20 cellular contexts compared by ENCODE assay signal in the genomic region with DNA sequence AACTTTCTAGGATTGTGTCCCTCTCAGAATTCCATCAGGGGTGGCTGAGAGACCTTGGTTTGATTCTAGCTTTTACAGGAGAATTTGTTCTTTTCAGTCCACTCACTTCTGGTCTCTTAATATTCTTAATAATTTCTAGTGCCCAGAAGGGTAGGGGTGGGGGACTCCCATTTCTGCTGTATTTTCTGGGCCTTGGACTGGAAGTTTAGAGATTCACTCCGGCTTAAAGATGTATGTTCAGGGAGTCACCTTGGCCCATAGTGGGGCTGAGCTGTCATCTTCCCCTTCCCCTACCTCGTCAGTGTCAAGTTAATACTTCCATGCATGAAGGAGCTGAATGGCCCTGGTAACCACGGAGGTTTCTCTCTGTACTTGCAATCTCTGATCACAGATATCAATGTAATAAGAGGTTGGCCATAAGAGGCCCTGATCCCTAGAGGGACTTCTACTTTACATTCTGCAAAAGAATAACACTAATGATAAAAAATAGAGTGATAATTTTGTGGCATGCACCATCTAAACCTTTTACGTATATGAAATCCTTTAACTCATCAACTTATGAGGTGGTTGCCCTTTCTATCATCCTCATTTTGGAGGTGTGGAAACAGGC. TPM values are rescaled to one million over a fixed set of nuclear protein-coding genes. Genes with fewer than 3 reads are reported as not detected.
DNase-seq lines count a peak whose midpoint lies in the region; ATAC-seq, FAIRE-seq and TF ChIP-seq lines count a peak whose summit lies in the region.
"Had no signal": no experiment of that assay in that cellular context is flagged by ENCODE, and none has a peak within 500 bp of the region (broad histone marks: within the 10 kb centered on the region; RNA-seq: fewer than 3 reads in every experiment).

No MANE protein-coding gene starts in this region.

- CTCF ChIA-PET in A549 (lab: Yijun Ruan, JAX): interaction anchor here (0.9 to 15.3 kb wide), 15 partner anchors 13 to 696 kb away, joined by 3 to 387 read pairs (median 6); partner anchors contain the start of gene KRT83
- CTCF ChIA-PET in HCT116 (lab: Charles Lee): interaction anchor here (0.9 to 1.7 kb wide), 5 partner anchors 12 to 595 kb away, joined by 3 to 7 read pairs (median 4); no protein-coding TSS in a partner anchor

- H3K9me2 ChIP-seq in HCT116 (ENCODE audit: insufficient read depth): no peaks in the 10 kb centered on the region

- peaks cover 3% of the 10 kb centered on the region for H3K9me3 Mint-ChIP-seq in astrocyte (ENCODE audit: unreplicated experiment)
- H3K9me3 Mint-ChIP-seq in activated T-helper 1 cell treated with anti-CD3 and anti-CD28 coated beads, Interleukin-12 subunit alpha, Interleukin-12 subunit beta, Interleukin-2, Interleukin-4 antibody, amounts not matched to agents 30 ng/mL and 10 ng/mL and 1 ng/mL, durations not matched to agents 14 hours and 24 hours and 36 hours: no peaks in the 10 kb centered on the region

- peaks cover 34% of the 10 kb centered on the region for H3K4me1 Mint-ChIP-seq in astrocyte (ENCODE audit: low read depth, unreplicated experiment)
- H3K4me1 Mint-ChIP-seq in activated T-helper 1 cell treated with anti-CD3 and anti-CD28 coated beads, Interleukin-12 subunit alpha, Interleukin-12 subunit beta, Interleukin-2, Interleukin-4 antibody, amounts not matched to agents 30 ng/mL and 10 ng/mL and 1 ng/mL, durations not matched to agents 14 hours and 24 hours and 36 hours (ENCODE audit: low read depth): peaks cover 9% of the 10 kb centered on the region

- H3K9ac ChIP-seq in HCT116 (ENCODE audit: low read length): peak overlapping the region; percentile 1; the same call in 1 of the 2 replicates
- no peak overlapping the region for H3K9ac ChIP-seq in astrocyte (ENCODE audit: low read length)

- WGBS in A549 (ENCODE audit: missing lambda C conversion rate): 6% methylated on average over 4 of the region's 4 CpGs
- 69 to 91% methylated on average over 4 of the region's 4 CpGs for WGBS in lower leg skin, 2 donors

- TF ChIP-seq EP300 in A549 (IDR thresholded peaks at IDR 0.05): no peak

- H3K27me3 ChIP-seq in HCT116 (ENCODE audit: insufficient read depth, low read length): no peaks in the 10 kb centered on the region
- H3K27me3 ChIP-seq in astrocyte (ENCODE audit: insufficient read depth, low read length): no peaks in the 10 kb centered on the region

- H3K4me3 ChIP-seq in A549 (peak overlapping the region; percentile 59; the same call in 1 of the 3 replicates), HCT116 (replicated peaks in 1 of 2; ENCODE audit: low read depth in 1 of 2, low read length in 2 of 2) (no peak overlapping the region), astrocyte (ENCODE audit: insufficient read depth, low read depth, low read length) (no peak overlapping the region), lower leg skin (ENCODE audit: low read depth, poor library complexity, severe bottlenecking) (no peak overlapping the region)

- no peak for ATAC-seq in A549
- no peak for ATAC-seq in HCT116

- H3K27ac Mint-ChIP-seq in astrocyte (ENCODE audit: unreplicated experiment): no peak overlapping the region
- no peak overlapping the region for H3K27ac Mint-ChIP-seq in activated T-helper 1 cell treated with anti-CD3 and anti-CD28 coated beads, Interleukin-12 subunit alpha, Interleukin-12 subunit beta, Interleukin-2, Interleukin-4 antibody, amounts not matched to agents 30 ng/mL and 10 ng/mL and 1 ng/mL, durations not matched to agents 14 hours and 24 hours and 36 hours
- H3K27ac Mint-ChIP-seq: CD4-positive, CD25-positive, alpha-beta regulatory T cell had no signal

- peak; percentile 55 for TF ChIP-seq POLR2A in A549 (IDR thresholded peaks at IDR 0.05; ENCODE audit: low read length)
- TF ChIP-seq POLR2A in HCT116 (IDR thresholded peaks at IDR 0.05; ENCODE audit: borderline replicate concordance, extremely low read depth, insufficient read depth, insufficient read length): no peak
- no peak for TF ChIP-seq POLR2A in lower leg skin (IDR thresholded peaks at IDR 0.05)

- H4K20me1 ChIP-seq in HCT116 (ENCODE audit: insufficient read depth) (no peaks in the 10 kb centered on the region), astrocyte (ENCODE audit: insufficient read depth, low read length) (no peaks in the 10 kb centered on the region)

- H3K27ac ChIP-seq in A549 (peak overlapping the region; percentile 96 to 100), HCT116 (ENCODE audit: low read depth, low read length) (no peak overlapping the region), astrocyte (ENCODE audit: low read depth, low read length) (peak overlapping the region; percentile 18)

- BruUV-seq in HCT116 (replicated peaks; lab: Mats Ljungman, UMichigan): no TSS peak

- H3K4me2 ChIP-seq in A549 (peak overlapping the region; percentile 94), HCT116 (ENCODE audit: low read length) (peak overlapping the region; percentile 27), astrocyte (ENCODE audit: low read length) (no peak overlapping the region)

- no peak overlapping the region for H2AFZ ChIP-seq in HCT116 (ENCODE audit: low read depth, low read length, poor library complexity, severe bottlenecking)
- no peak overlapping the region for H2AFZ ChIP-seq in astrocyte (ENCODE audit: low read depth, low read length)

- POLR2A ChIA-PET in A549 (lab: Yijun Ruan, JAX) (interaction anchor here (0.7 to 11.7 kb wide), 13 partner anchors 9 to 1251 kb away, joined by 3 to 383 read pairs (median 7); partner anchors contain the start of gene KRT80), HCT116 (lab: Charles Lee) (interaction anchor here (1.0 to 1.9 kb wide), 4 partner anchors 24 to 138 kb away, joined by 3 to 5 read pairs (median 4); no protein-coding TSS in a partner anchor)

- peaks cover 19% of the 10 kb centered on the region for H3K27me3 Mint-ChIP-seq in astrocyte (ENCODE audit: low read depth, unreplicated experiment)
- peaks cover 9% of the 10 kb centered on the region for H3K27me3 Mint-ChIP-seq in activated T-helper 1 cell treated with anti-CD3 and anti-CD28 coated beads, Interleukin-12 subunit alpha, Interleukin-12 subunit beta, Interleukin-2, Interleukin-4 antibody, amounts not matched to agents 30 ng/mL and 10 ng/mL and 1 ng/mL, durations not matched to agents 14 hours and 24 hours and 36 hours (ENCODE audit: insufficient read depth)

- no peaks in the 10 kb centered on the region for H3K9me3 ChIP-seq in A549
- no peaks in the 10 kb centered on the region for H3K9me3 ChIP-seq in HCT116 (ENCODE audit: control insufficient read depth in 1 of 2, insufficient read depth in 1 of 2, low read depth in 1 of 2, low read length in 2 of 2)
- no peaks in the 10 kb centered on the region for H3K9me3 ChIP-seq in astrocyte (ENCODE audit: insufficient read depth, low read depth, low read length)

- peaks cover 62% of the 10 kb centered on the region for H3K4me1 ChIP-seq in A549
- H3K4me1 ChIP-seq in HCT116 (ENCODE audit: control insufficient read depth in 1 of 2, insufficient read depth in 2 of 2, low read length in 2 of 2): peaks cover 44 to 73% of the 10 kb centered on the region in 2 experiments
- H3K4me1 ChIP-seq in astrocyte (ENCODE audit: insufficient read depth, low read length): peaks cover 34% of the 10 kb centered on the region

- peak; percentile 94 for FAIRE-seq in A549 (lab: Jason Lieb, UNC)
- FAIRE-seq in astrocyte (lab: Jason Lieb, UNC): no peak
- FAIRE-seq: GM19239 had no signal

- no peaks in the 10 kb centered on the region for H3K36me3 Mint-ChIP-seq in astrocyte (ENCODE audit: low read depth, unreplicated experiment)
- peaks cover 2% of the 10 kb centered on the region for H3K36me3 Mint-ChIP-seq in activated T-helper 1 cell treated with anti-CD3 and anti-CD28 coated beads, Interleukin-12 subunit alpha, Interleukin-12 subunit beta, Interleukin-2, Interleukin-4 antibody, amounts not matched to agents 30 ng/mL and 10 ng/mL and 1 ng/mL, durations not matched to agents 14 hours and 24 hours and 36 hours (ENCODE audit: low read depth)
- H3K36me3 Mint-ChIP-seq: CD4-positive, CD25-positive, alpha-beta regulatory T cell had no signal

- peak in 1 of 2 experiments; percentile 76 for DNase-seq in A549 (ENCODE audit: low read depth in 1 of 2, low spot score in 1 of 2)
- DNase-seq in HCT116 (ENCODE audit: low read depth, low spot score): no peak
- DNase-seq in astrocyte (ENCODE audit: low read depth): no peak
- DNase-seq in mesenteric fat pad (ENCODE audit: low spot score): peak; percentile 14
- no peak for DNase-seq in activated gamma-delta T cell (lab: John Stamatoyannopoulos, UW)
- no peak for DNase-seq in lower leg skin (ENCODE audit: low spot score in 2 of 2)
- DNase-seq in cortex of kidney (lab: John Stamatoyannopoulos, UW): no peak
- no peak for DNase-seq in activated T-helper 1 cell treated with anti-CD3 and anti-CD28 coated beads, Interleukin-12 subunit alpha, Interleukin-12 subunit beta, Interleukin-2, Interleukin-4 antibody, amounts not matched to agents 30 ng/mL and 10 ng/mL and 1 ng/mL, durations not matched to agents 14 hours and 24 hours and 36 hours (ENCODE audit: low spot score)
- DNase-seq: Calu3; CD4-positive, CD25-positive, alpha-beta regulatory T cell; Karpas-422; NCI-H1105; NCI-H1694 treated with DMSO at 0.1 percent for 48 hours; NCI-H526 treated with DMSO at 0.1 percent for 48 hours; NK-92 treated with Interleukin-12 subunit alpha and Interleukin-12 subunit beta, amount 100 ng/mL, for 24 hours; OCI-M1 had no signal

- TF ChIP-seq CTCF in A549 (IDR thresholded peaks at IDR 0.05) (no peak), HCT116 (IDR thresholded peaks at IDR 0.05 in 2 of 3, conservative IDR thresholded peaks at IDR 0.05 in 1 of 3; ENCODE audit: borderline replicate concordance in 1 of 3, insufficient read depth in 1 of 3, low read depth in 2 of 3, low read length in 2 of 3) (no peak), astrocyte (IDR thresholded peaks at IDR 0.05; ENCODE audit: insufficient read depth, low read depth, low read length) (no peak), lower leg skin (IDR thresholded peaks at IDR 0.05) (no peak)

- H3K36me3 ChIP-seq in HCT116 (ENCODE audit: control insufficient read depth in 1 of 2, insufficient read depth in 2 of 2, low read length in 2 of 2) (no peaks in the 10 kb centered on the region), astrocyte (ENCODE audit: insufficient read depth, low read length) (no peaks in the 10 kb centered on the region)

- RAD21 ChIA-PET in HCT116 (lab: Charles Lee; ENCODE audit: low non-redundant PET in 1 of 2, low total read pairs in 2 of 2, uncharacterized antibody in 2 of 2, unreplicated experiment in 2 of 2): no interaction called here

- intact Hi-C loops in HCT116 (cut with micrococcal nuclease) (loop anchor here (5.0 kb wide), 1 partner anchor 588 kb away; no protein-coding TSS in a partner anchor), lower leg skin (cut with DNase I; ENCODE audit: low total_unique reads) (no loop called here)
- intact Hi-C loops in activated T-helper 1 cell treated with anti-CD3 and anti-CD28 coated beads, Interleukin-12 subunit alpha, Interleukin-12 subunit beta, Interleukin-2, Interleukin-4 antibody, amounts not matched to agents 30 ng/mL and 10 ng/mL and 1 ng/mL, durations not matched to agents 14 hours and 24 hours and 36 hours (cut with micrococcal nuclease): no loop called here

- TF ChIP-seq RAD21 in A549 (conservative IDR thresholded peaks at IDR 0.05 in 1 of 2, IDR thresholded peaks at IDR 0.05 in 1 of 2) (peak in 1 of 2 experiments; percentile 2; a peak in 1 of 5 replicates), HCT116 (IDR thresholded peaks at IDR 0.05; ENCODE audit: low read depth) (no peak)

- no peak overlapping the region for H3K4me3 Mint-ChIP-seq in astrocyte (ENCODE audit: unreplicated experiment)
- no peak overlapping the region for H3K4me3 Mint-ChIP-seq in activated T-helper 1 cell treated with anti-CD3 and anti-CD28 coated beads, Interleukin-12 subunit alpha, Interleukin-12 subunit beta, Interleukin-2, Interleukin-4 antibody, amounts not matched to agents 30 ng/mL and 10 ng/mL and 1 ng/mL, durations not matched to agents 14 hours and 24 hours and 36 hours
- H3K4me3 Mint-ChIP-seq: CD4-positive, CD25-positive, alpha-beta regulatory T cell had no signal

- H3K79me2 ChIP-seq in HCT116 (ENCODE audit: insufficient read depth, low read length) (no peaks in the 10 kb centered on the region), astrocyte (ENCODE audit: insufficient read depth, low read length) (no peaks in the 10 kb centered on the region)

RNA-seq across cellular contexts. Expression of gene KRT81, which starts 6.7 kb away (rescaled TPM):
- polyA plus RNA-seq in A549 (2011; rRNA removed) (1,799 and 1,935 TPM in 2 replicates), A549 (2017; fragmentation: RNase III; extraction: RNeasy Plus Mini Kit Qiagen cat#74134 plus additional on column Dnase treatment) (3,419 to 3,643 TPM (median 3,445 TPM) in 3 replicates)
- 4,307 and 4,853 TPM in 2 replicates for polyA plus RNA-seq in A549 (2012; cell fraction: cytosol; rRNA removed)
- 4,173 and 4,472 TPM in 2 replicates for polyA plus RNA-seq in A549 (2012; cell fraction: nucleus; rRNA removed)
- 632 and 835 TPM in 2 replicates for polyA minus RNA-seq in A549 (2011; rRNA and poly(A)+ RNA removed)
- total RNA-seq in HCT116 (2021; ENCODE audit: unreplicated experiment) (0.84 TPM), astrocyte (1.2 TPM in 2 replicates), mesenteric fat pad (not detected), lower leg skin (100 to 1,000 TPM in 1 of 4 donors, 10 to 100 TPM in 1, under 1 TPM in 1, not detected in 1; 0.37 to 204 (median 10.6) TPM)
- 1.1 and 2.3 TPM in 2 replicates for polyA plus RNA-seq in HCT116 (2012)
- not detected in 2 replicates for total RNA-seq in activated T-helper 1 cell treated with anti-CD3 and anti-CD28 coated beads, Interleukin-12 subunit alpha, Interleukin-12 subunit beta, Interleukin-2, Interleukin-4 antibody, amounts not matched to agents 30 ng/mL and 10 ng/mL and 1 ng/mL, durations not matched to agents 14 hours and 24 hours and 36 hours
- total RNA-seq: CD4-positive, CD25-positive, alpha-beta regulatory T cell; HT-29 had no signal
- polyA plus RNA-seq: CD4-positive, CD25-positive, alpha-beta regulatory T cell had no signal

RNA-seq across cellular contexts. Expression of gene KRT86, which starts 10.2 kb away (rescaled TPM):
- 23.5 and 43.0 TPM in 2 replicates for polyA plus RNA-seq in A549 (2011; rRNA removed)
- 10.6 and 13.1 TPM in 2 replicates for polyA plus RNA-seq in A549 (2012; cell fraction: cytosol; rRNA removed)
- polyA plus RNA-seq in A549 (2012; cell fraction: nucleus; rRNA removed): 73.1 and 148 TPM in 2 replicates
- polyA plus RNA-seq in A549 (2017; fragmentation: RNase III; extraction: RNeasy Plus Mini Kit Qiagen cat#74134 plus additional on column Dnase treatment): 331 to 441 TPM (median 378 TPM) in 3 replicates
- 4.4 and 5.3 TPM in 2 replicates for polyA minus RNA-seq in A549 (2011; rRNA and poly(A)+ RNA removed)
- 1.5 TPM for total RNA-seq in HCT116 (2021; ENCODE audit: unreplicated experiment)
- polyA plus RNA-seq in HCT116 (2012): 0.62 and 1.4 TPM in 2 replicates
- 0.24 and 0.43 TPM in 2 replicates for total RNA-seq in astrocyte
- not detected for total RNA-seq in mesenteric fat pad
- total RNA-seq in lower leg skin: 100 to 1,000 TPM in 1 of 4 donors, 1 to 10 TPM in 1, under 1 TPM in 1, not detected in 1; 0.86 to 298 (median 10.0) TPM
- total RNA-seq in activated T-helper 1 cell treated with anti-CD3 and anti-CD28 coated beads, Interleukin-12 subunit alpha, Interleukin-12 subunit beta, Interleukin-2, Interleukin-4 antibody, amounts not matched to agents 30 ng/mL and 10 ng/mL and 1 ng/mL, durations not matched to agents 14 hours and 24 hours and 36 hours: 0.73 and 0.93 TPM in 2 replicates
- total RNA-seq: CD4-positive, CD25-positive, alpha-beta regulatory T cell; SK-MEL-5 had no signal

RNA-seq across cellular contexts. Expression of gene KRT83, which starts 36.5 kb away (rescaled TPM):
- 11.6 and 20.4 TPM in 2 replicates for polyA plus RNA-seq in A549 (2011; rRNA removed)
- 2.3 TPM in 2 replicates for polyA plus RNA-seq in A549 (2012; cell fraction: cytosol; rRNA removed)
- polyA plus RNA-seq in A549 (2012; cell fraction: nucleus; rRNA removed): 1.4 and 1.8 TPM in 2 replicates
- polyA plus RNA-seq in A549 (2017; fragmentation: RNase III; extraction: RNeasy Plus Mini Kit Qiagen cat#74134 plus additional on column Dnase treatment): 43.3 to 52.1 TPM (median 44.8 TPM) in 3 replicates
- 3.5 and 4.8 TPM in 2 replicates for polyA minus RNA-seq in A549 (2011; rRNA and poly(A)+ RNA removed)
- total RNA-seq in HCT116 (2021; ENCODE audit: unreplicated experiment): not detected
- polyA plus RNA-seq in HCT116 (2012): 0.29 and 0.30 TPM in 2 replicates
- not detected in 2 replicates for total RNA-seq in astrocyte
- total RNA-seq in mesenteric fat pad: not detected
- 10 to 100 TPM in 1 of 4 donors, 1 to 10 TPM in 1, not detected in 2; 2.1 to 34.7 TPM for total RNA-seq in lower leg skin
- not detected in 2 replicates for total RNA-seq in activated T-helper 1 cell treated with anti-CD3 and anti-CD28 coated beads, Interleukin-12 subunit alpha, Interleukin-12 subunit beta, Interleukin-2, Interleukin-4 antibody, amounts not matched to agents 30 ng/mL and 10 ng/mL and 1 ng/mL, durations not matched to agents 14 hours and 24 hours and 36 hours
- total RNA-seq: Calu3; CD4-positive, CD25-positive, alpha-beta regulatory T cell; H4; SK-MEL-5 had no signal
- polyA plus RNA-seq: CD4-positive, CD25-positive, alpha-beta regulatory T cell had no signal

RNA-seq across cellular contexts. Expression of gene KRT7, which starts 51.6 kb away (rescaled TPM):
- polyA plus RNA-seq in A549 (2011; rRNA removed): 2,033 and 2,623 TPM in 2 replicates
- 5,680 and 6,103 TPM in 2 replicates for polyA plus RNA-seq in A549 (2012; cell fraction: cytosol; rRNA removed)
- polyA plus RNA-seq in A549 (2012; cell fraction: nucleus; rRNA removed): 6,979 and 9,418 TPM in 2 replicates
- 3,055 to 3,652 TPM (median 3,189 TPM) in 3 replicates for polyA plus RNA-seq in A549 (2017; fragmentation: RNase III; extraction: RNeasy Plus Mini Kit Qiagen cat#74134 plus additional on column Dnase treatment)
- 2,472 and 2,922 TPM in 2 replicates for polyA minus RNA-seq in A549 (2011; rRNA and poly(A)+ RNA removed)
- total RNA-seq in HCT116 (2021; ENCODE audit: unreplicated experiment): 72.6 TPM
- polyA plus RNA-seq in HCT116 (2012): 96.4 and 207 TPM in 2 replicates
- total RNA-seq in astrocyte: 97.6 and 149 TPM in 2 replicates
- 11.7 TPM for total RNA-seq in mesenteric fat pad
- total RNA-seq in lower leg skin: 100 to 1,000 TPM in 2 of 4 donors, 10 to 100 TPM in 2; 28.2 to 206 (median 125) TPM
- 15.5 and 21.2 TPM in 2 replicates for total RNA-seq in activated T-helper 1 cell treated with anti-CD3 and anti-CD28 coated beads, Interleukin-12 subunit alpha, Interleukin-12 subunit beta, Interleukin-2, Interleukin-4 antibody, amounts not matched to agents 30 ng/mL and 10 ng/mL and 1 ng/mL, durations not matched to agents 14 hours and 24 hours and 36 hours
- total RNA-seq: CD4-positive, CD25-positive, alpha-beta regulatory T cell; SK-MEL-5 had no signal

Comparison
In these comparisons a context has a peak if more than half of its experiments do, and no peak if none do; other contexts are left out.
1. Of the 6 proteins assayed by ChIP-seq in both A549 and HCT116: peak only in A549: POLR2A; only in HCT116: none; in both: none; in neither: 4; mixed calls (peak in some experiments, not most) for 1.